Comparison of ENCODE assay signal across 8 cellular contexts in genomic region chr12:91778091-91778819, GRCh38.
A peak's percentile ranks its signal among the peaks of the same experiment; 100 is the strongest.
DNase-seq lines count a peak whose midpoint lies in the region; ATAC-seq, FAIRE-seq and TF ChIP-seq lines count a peak whose summit lies in the region.

No MANE protein-coding gene starts in this region.

- TF ChIP-seq CTCF in colonic mucosa (IDR thresholded peaks at IDR 0.05), result no peak

- H3K27ac Mint-ChIP-seq in stimulated activated naive B cell treated with anti-CD40 and anti-IgM and Interleukin-4, amounts not matched to agents 10 μg/mL and 1 μg/mL and 100 μg/mL, for 72 hours, result peak overlapping the region; percentile 65

- no peaks in the 10 kb centered on the region for H3K36me3 ChIP-seq in colonic mucosa

- peak; percentile 50 for ATAC-seq in GM19452 (IDR thresholded peaks at IDR 0.05; ENCODE audit: unreplicated experiment)
- ATAC-seq in HG03460 (IDR thresholded peaks at IDR 0.05; ENCODE audit: unreplicated experiment), result peak; percentile 56
- ATAC-seq in stimulated activated naive B cell treated with anti-CD40 and anti-IgM and Interleukin-4, amounts not matched to agents 10 μg/mL and 1 μg/mL and 100 μg/mL, for 72 hours (replicated peaks), result peak; percentile 66 to 75

- H3K36me3 Mint-ChIP-seq in stimulated activated naive B cell treated with anti-CD40 and anti-IgM and Interleukin-4, amounts not matched to agents 10 μg/mL and 1 μg/mL and 100 μg/mL, for 72 hours, result no peaks in the 10 kb centered on the region

- H3K27me3 Mint-ChIP-seq in stimulated activated naive B cell treated with anti-CD40 and anti-IgM and Interleukin-4, amounts not matched to agents 10 μg/mL and 1 μg/mL and 100 μg/mL, for 72 hours, result peaks cover 9 to 12% of the 10 kb centered on the region in 2 donors

- H3K4me1 Mint-ChIP-seq in stimulated activated naive B cell treated with anti-CD40 and anti-IgM and Interleukin-4, amounts not matched to agents 10 μg/mL and 1 μg/mL and 100 μg/mL, for 72 hours, result peaks cover 11 to 21% of the 10 kb centered on the region in 2 donors

- intact Hi-C loops in colonic mucosa (cut with DNase I), result no loop called here

- peak; percentile 35 for DNase-seq in CD1c-positive myeloid dendritic cell (ENCODE audit: extremely low spot score)
- DNase-seq in colonic mucosa, result peak; percentile 20
- DNase-seq in stimulated activated naive B cell treated with anti-CD40 and anti-IgM and Interleukin-4, amounts not matched to agents 10 μg/mL and 1 μg/mL and 100 μg/mL, for 72 hours, result no peak
- DNase-seq in GM19239 (ENCODE audit: insufficient read length, low spot score), result no peak
- DNase-seq in NCI-H1694 treated with DMSO at 0.1 percent for 48 hours (lab: John Stamatoyannopoulos, UW), result no peak
- DNase-seq in HUDEP-2 (lab: John Stamatoyannopoulos, UW; ENCODE audit: unreplicated experiment in 76 of 76), result no peak

- H3K4me3 Mint-ChIP-seq in stimulated activated naive B cell treated with anti-CD40 and anti-IgM and Interleukin-4, amounts not matched to agents 10 μg/mL and 1 μg/mL and 100 μg/mL, for 72 hours, result peak overlapping the region in 1 of 2 donors; percentile 25

- H3K27ac ChIP-seq in colonic mucosa, result peak overlapping the region; percentile 52

- H3K9ac ChIP-seq in colonic mucosa (ENCODE audit: low read depth in 2 of 2, low read length in 2 of 2), result no peak overlapping the region

- peaks cover 4% of the 10 kb centered on the region for H3K4me1 ChIP-seq in colonic mucosa

- H3K9me3 ChIP-seq in colonic mucosa, result no peaks in the 10 kb centered on the region

- no peak overlapping the region for H3K4me3 ChIP-seq in colonic mucosa

- peaks cover 0 to 2% of the 10 kb centered on the region in 2 donors for H3K9me3 Mint-ChIP-seq in stimulated activated naive B cell treated with anti-CD40 and anti-IgM and Interleukin-4, amounts not matched to agents 10 μg/mL and 1 μg/mL and 100 μg/mL, for 72 hours

- no peak for FAIRE-seq in GM19239 (lab: Jason Lieb, UNC)

- no peaks in the 10 kb centered on the region for H3K27me3 ChIP-seq in colonic mucosa

Comparison
In these comparisons a context has a peak if more than half of its experiments do, and no peak if none do; other contexts are left out.
1. DNase-seq: peak in CD1c-positive myeloid dendritic cell (single experiment) and colonic mucosa (single experiment); none in stimulated activated naive B cell treated with anti-CD40 and anti-IgM and Interleukin-4, amounts not matched to agents 10 μg/mL and 1 μg/mL and 100 μg/mL, for 72 hours (single experiment), GM19239 (single experiment), NCI-H1694 treated with DMSO at 0.1 percent for 48 hours (single experiment) and HUDEP-2 (0 of 76).
2. Peak in every context shown above with its lines, with median percentiles within 50 percentile points of each other: ATAC-seq.